Comparison of ENCODE assay signal across 1 cellular context in genomic region chr2:152047826-152048476, GRCh38.
TF ChIP-seq lines count a peak whose summit lies in the region.

No MANE protein-coding gene starts in this region.

TF ChIP-seq in H1, 55 proteins besides CTCF, POLR2A, EP300 and RAD21 (continued from another document):
- TF ChIP-seq POU5F1 (IDR thresholded peaks at IDR 0.05; ENCODE audit: low read depth, low read length) (no peak), SUZ12 (IDR thresholded peaks at IDR 0.05; ENCODE audit: low read length) (no peak), TEAD4 (IDR thresholded peaks at IDR 0.05; ENCODE audit: low read depth, low read length) (peak; percentile 34; the same call in 1 of the 2 replicates), RNF2 (IDR thresholded peaks at IDR 0.05; ENCODE audit: borderline replicate concordance, low read depth, low read length, missing control alignments, poor library complexity, severe bottlenecking) (no peak), SIX5 (IDR thresholded peaks at IDR 0.05; ENCODE audit: low read depth, low read length) (no peak)
